24 cellular contexts compared by ENCODE assay signal in genomic region chr5:128109138-128109537, GRCh38.
"Had no signal": no experiment of that assay in that cellular context is flagged by ENCODE, and none has a peak within 500 bp of the region (broad histone marks: within the 10 kb centered on the region; RNA-seq: fewer than 3 reads in every experiment).

No MANE protein-coding gene starts in this region.

- H3K27me3 ChIP-seq: breast epithelium, heart left ventricle, pancreas, spleen, testis had no signal

- H3K4me3 ChIP-seq: breast epithelium, heart left ventricle, lung, pancreas, prostate gland, spleen, testis had no signal

- H3K27ac ChIP-seq: breast epithelium, heart left ventricle, pancreas, prostate gland, spleen, testis, WERI-Rb-1 had no signal

- H3K9me3 ChIP-seq: breast epithelium, pancreas, prostate gland, testis had no signal

- H3K4me1 ChIP-seq: breast epithelium, pancreas, prostate gland, spleen, testis had no signal

- H3K36me3 ChIP-seq: breast epithelium, pancreas, prostate gland, WERI-Rb-1 had no signal

- DNase-seq: activated CD4-positive, alpha-beta memory T cell treated with anti-CD3 and anti-CD28 coated beads for 36 hours; activated CD4-positive, alpha-beta T cell treated with anti-CD3 and anti-CD28 coated beads for 48 hours; activated CD8-positive, alpha-beta memory T cell treated with anti-CD3 and anti-CD28 coated beads, Interleukin-2, amount 50 U/mL, for 4 hours; activated gamma-delta T cell treated with Interleukin-2 at 50 U/mL for 16 hours; activated naive CD8-positive, alpha-beta T cell treated with anti-CD3 and anti-CD28 coated beads, Interleukin-2, amount 50 U/mL, for 24 hours; activated T-cell treated with anti-CD3 and anti-CD28 coated beads, Interleukin-2, amount 50 U/mL, for 1 hour; cortex of kidney; foreskin fibroblast; immature natural killer cell; kidney; naive thymus-derived CD4-positive, alpha-beta T cell; nucleus accumbens; spleen; stimulated activated naive CD4-positive, alpha-beta T cell treated with Interleukin-2 at 50 U/mL for 16 hours; T-helper 17 cell; T1000; testis; trophoblast cell; WERI-Rb-1 had no signal
